ENCODE assay signal across 19 cellular contexts in the genomic region with DNA sequence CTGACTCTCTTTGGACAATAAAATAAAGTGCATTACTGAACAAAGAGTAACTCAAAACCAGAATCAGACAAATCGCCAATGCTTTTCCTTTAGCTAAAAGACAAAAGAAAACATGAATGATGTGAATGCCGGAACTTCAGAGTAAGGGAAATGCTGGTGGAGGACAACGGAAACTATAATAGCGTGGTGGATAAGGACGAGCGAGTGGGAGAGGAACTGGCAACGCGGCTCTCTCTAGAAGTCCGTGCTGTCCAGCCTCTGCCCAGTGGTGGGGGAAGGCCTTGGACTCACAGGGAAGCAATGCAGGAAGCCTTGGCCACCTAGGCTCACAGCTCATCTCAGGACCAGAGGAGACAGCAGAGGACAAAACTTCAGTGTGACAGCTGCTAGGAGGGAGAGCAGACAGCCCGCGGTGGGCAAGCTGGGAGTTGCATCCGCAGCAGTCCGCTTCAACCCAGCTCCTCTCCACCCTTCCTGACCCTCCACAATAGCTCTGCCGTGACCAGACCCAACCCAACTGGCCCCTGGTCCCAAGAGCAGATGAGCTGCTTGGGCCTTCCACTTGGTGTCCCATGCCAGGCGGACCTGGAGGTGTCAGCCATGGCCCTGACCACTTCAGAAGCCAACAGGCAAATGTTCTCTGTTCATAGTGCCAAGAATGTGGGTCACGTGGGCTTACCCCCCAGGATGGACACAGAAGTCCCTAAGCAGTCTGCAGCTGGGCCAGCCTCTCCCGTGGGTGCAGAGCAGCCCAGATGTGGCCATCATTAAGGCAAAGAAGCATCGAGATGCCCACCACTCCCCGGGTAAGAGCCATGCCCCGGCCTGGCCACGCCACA. TPM values are rescaled to one million over a fixed set of nuclear protein-coding genes. Genes with fewer than 3 reads are reported as not detected.
DNase-seq lines count a peak whose midpoint lies in the region; ATAC-seq, FAIRE-seq and TF ChIP-seq lines count a peak whose summit lies in the region.
"Had no signal": no experiment of that assay in that cellular context is flagged by ENCODE, and none has a peak within 500 bp of the region (broad histone marks: within the 10 kb centered on the region; RNA-seq: fewer than 3 reads in every experiment).

No MANE protein-coding gene starts in this region.

- 92% methylated on average over 21 of the region's 21 CpGs for WGBS in A549 (ENCODE audit: missing lambda C conversion rate)

- TF ChIP-seq CTCF in A549 (IDR thresholded peaks at IDR 0.05) (no peak), mesothelial cell of epicardium (IDR thresholded peaks at IDR 0.05; ENCODE audit: unreplicated experiment) (no peak)

- no peak overlapping the region for H3K4me3 ChIP-seq in A549
- H3K4me3 ChIP-seq: SJSA1 had no signal

- H3K4me1 ChIP-seq in A549 = peaks cover 75% of the 10 kb centered on the region

- no peaks in the 10 kb centered on the region for H3K9me3 ChIP-seq in A549

- TF ChIP-seq RAD21 in A549 (conservative IDR thresholded peaks at IDR 0.05 in 1 of 2, IDR thresholded peaks at IDR 0.05 in 1 of 2) = no peak

- H3K4me1 Mint-ChIP-seq in naive B cell = peaks cover 37 to 50% (median 39%) of the 10 kb centered on the region in 3 donors
- peaks cover 18% of the 10 kb centered on the region for H3K4me1 Mint-ChIP-seq in mesothelial cell of epicardium

- 0 out of 3 replicates have a peak overlapping the region, but pooled peaks have one; percentile 58 for H3K4me2 ChIP-seq in A549

- CTCF ChIA-PET in A549 (lab: Yijun Ruan, JAX) = interaction anchor here (0.6 to 45.0 kb wide), 7 partner anchors 11 to 305 kb away, joined by 3 to 1604 read pairs (median 4); no protein-coding TSS in a partner anchor

- POLR2A ChIA-PET in A549 (lab: Yijun Ruan, JAX) = interaction anchor here (1.0 kb wide), 1 partner anchor 43 kb away, joined by 4 read pairs; no protein-coding TSS in a partner anchor

- H3K36me3 Mint-ChIP-seq in naive B cell (peaks cover 0 to 7% of the 10 kb centered on the region in 2 donors), mesothelial cell of epicardium (peaks cover 14% of the 10 kb centered on the region)

- H3K27ac ChIP-seq in A549 = peak overlapping the region in 1 of 2 experiments; percentile 20; a peak in 2 of 6 replicates
- H3K27ac ChIP-seq: SJSA1 had no signal

- ATAC-seq in A549 (no peak), naive B cell (ENCODE audit: low read depth in 2 of 2) (no peak), HG03460 (IDR thresholded peaks at IDR 0.05; ENCODE audit: unreplicated experiment) (no peak), GM21717 (IDR thresholded peaks at IDR 0.05; ENCODE audit: unreplicated experiment) (no peak)

- FAIRE-seq in A549 (lab: Jason Lieb, UNC) = no peak
- FAIRE-seq: endometrium, GM19239, H54 had no signal

- H3K9me3 Mint-ChIP-seq in naive B cell (no peaks in the 10 kb centered on the region), mesothelial cell of epicardium (no peaks in the 10 kb centered on the region)

- H3K27ac Mint-ChIP-seq in naive B cell = peak overlapping the region in 4 of 6 donors; percentile 38 to 90 (median 72)
- H3K27ac Mint-ChIP-seq in mesothelial cell of epicardium = no peak overlapping the region

- DNase-seq in A549 (ENCODE audit: low read depth in 1 of 2, low spot score in 1 of 2) (no peak), dermis blood vessel endothelial cell (peak; percentile 58), naive B cell (no peak), mesothelial cell of epicardium (ENCODE audit: low spot score in 2 of 2, unreplicated experiment in 2 of 2) (no peak), DMS 273 (lab: John Stamatoyannopoulos, UW; ENCODE audit: unreplicated experiment) (no peak)
- DNase-seq: activated CD4-positive, CD25-positive, alpha-beta regulatory T cell; amygdala; cerebellar nuclear complex; Karpas-422; NCI-H1092 treated with DMSO at 0.1 percent for 48 hours; nucleus accumbens; stimulated activated CD4-positive, alpha-beta T cell treated with anti-CD3 and anti-CD28 coated beads, Interleukin-2, amount 100 ng/mL, for 48 hours had no signal

- peak overlapping the region in 1 of 8 donors; percentile 9 for H3K4me3 Mint-ChIP-seq in naive B cell
- no peak overlapping the region for H3K4me3 Mint-ChIP-seq in mesothelial cell of epicardium

- in situ Hi-C loops in GM18951 (cut with MboI; ENCODE audit: low sequenced_read_pairs, unreplicated experiment) = no loop called here

- H3K27me3 Mint-ChIP-seq in naive B cell (no peaks in the 10 kb centered on the region), mesothelial cell of epicardium (ENCODE audit: low read depth) (no peaks in the 10 kb centered on the region)

- TF ChIP-seq EP300 in A549 (IDR thresholded peaks at IDR 0.05) = no peak

- TF ChIP-seq POLR2A in A549 (IDR thresholded peaks at IDR 0.05; ENCODE audit: low read length) (peak; percentile 21; the same call in 1 of the 2 replicates), GM18951 (IDR thresholded peaks at IDR 0.05; ENCODE audit: extremely low read depth, insufficient read depth, insufficient read length) (peak; percentile 26)

TF ChIP-seq in A549, 52 proteins besides CTCF, POLR2A, EP300 and RAD21:
- TF ChIP-seq RCOR1 (IDR thresholded peaks at IDR 0.05; ENCODE audit: low read depth, low read length) = no peak
- TF ChIP-seq, protein P1, sequence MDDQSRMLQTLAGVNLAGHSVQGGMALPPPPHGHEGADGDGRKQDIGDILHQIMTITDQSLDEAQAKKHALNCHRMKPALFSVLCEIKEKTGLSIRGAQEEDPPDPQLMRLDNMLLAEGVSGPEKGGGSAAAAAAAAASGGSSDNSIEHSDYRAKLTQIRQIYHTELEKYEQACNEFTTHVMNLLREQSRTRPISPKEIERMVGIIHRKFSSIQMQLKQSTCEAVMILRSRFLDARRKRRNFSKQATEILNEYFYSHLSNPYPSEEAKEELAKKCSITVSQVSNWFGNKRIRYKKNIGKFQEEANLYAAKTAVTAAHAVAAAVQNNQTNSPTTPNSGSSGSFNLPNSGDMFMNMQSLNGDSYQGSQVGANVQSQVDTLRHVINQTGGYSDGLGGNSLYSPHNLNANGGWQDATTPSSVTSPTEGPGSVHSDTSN (IDR thresholded peaks at IDR 0.05) = 0 out of 2 replicates have a peak, but pooled peaks have one; percentile 26

RNA-seq across cellular contexts. Expression of a gene that starts 5.3 kb away (rescaled TPM):
- 5.4 and 7.2 TPM in 2 replicates for polyA plus RNA-seq in A549 (2011; rRNA removed)
- polyA plus RNA-seq in A549 (2012; cell fraction: cytosol; rRNA removed) = 17.3 and 25.1 TPM in 2 replicates
- 52.4 and 75.7 TPM in 2 replicates for polyA plus RNA-seq in A549 (2012; cell fraction: nucleus; rRNA removed)
- polyA plus RNA-seq in A549 (2017; fragmentation: RNase III; extraction: RNeasy Plus Mini Kit Qiagen cat#74134 plus additional on column Dnase treatment) = 16.2 to 17.7 TPM (median 16.8 TPM) in 3 replicates
- 7.8 and 10.0 TPM in 2 replicates for polyA minus RNA-seq in A549 (2011; rRNA and poly(A)+ RNA removed)
- 26.0 and 27.1 TPM in 2 replicates for total RNA-seq in dermis blood vessel endothelial cell
- polyA plus RNA-seq in naive B cell (ENCODE audit: low read depth in 6 of 6) = 10 to 100 TPM; 12.5 to 31.2 (median 15.1) TPM
- 35.4 to 37.2 TPM (median 36.0 TPM) in 3 replicates for total RNA-seq in mesothelial cell of epicardium

RNA-seq across cellular contexts. Expression of a gene that starts 29.3 kb away (rescaled TPM):
- polyA plus RNA-seq in A549 (2011; rRNA removed) (0.84 and 1.2 TPM in 2 replicates), A549 (2017; fragmentation: RNase III; extraction: RNeasy Plus Mini Kit Qiagen cat#74134 plus additional on column Dnase treatment) (1.3 to 1.7 TPM (median 1.3 TPM) in 3 replicates), naive B cell (ENCODE audit: low read depth in 6 of 6) (under 1 TPM in 5 of 6 donors, not detected in 1; 0.17 to 0.59 (median 0.39) TPM)
- polyA plus RNA-seq in A549 (2012; cell fraction: cytosol; rRNA removed) = 0.74 and 1.1 TPM in 2 replicates
- polyA plus RNA-seq in A549 (2012; cell fraction: nucleus; rRNA removed) = 7.5 and 8.3 TPM in 2 replicates
- polyA minus RNA-seq in A549 (2011; rRNA and poly(A)+ RNA removed) = 3.6 and 3.7 TPM in 2 replicates
- total RNA-seq in dermis blood vessel endothelial cell (0.42 and 1.0 TPM in 2 replicates), mesothelial cell of epicardium (13.0 to 17.3 TPM (median 13.3 TPM) in 3 replicates)

RNA-seq across cellular contexts. Expression of a gene that starts 44.9 kb away (rescaled TPM):
- polyA plus RNA-seq in A549 (2011; rRNA removed) (2,042 and 2,306 TPM in 2 replicates), A549 (2017; fragmentation: RNase III; extraction: RNeasy Plus Mini Kit Qiagen cat#74134 plus additional on column Dnase treatment) (7,182 to 8,782 TPM (median 7,263 TPM) in 3 replicates), naive B cell (ENCODE audit: low read depth in 6 of 6) (1,000 to 10,000 TPM in 1 of 6 donors, 100 to 1,000 TPM in 5; 664 to 1,094 (median 872) TPM)
- 14,539 and 15,776 TPM in 2 replicates for polyA plus RNA-seq in A549 (2012; cell fraction: cytosol; rRNA removed)
- polyA plus RNA-seq in A549 (2012; cell fraction: nucleus; rRNA removed) = 26,089 and 28,335 TPM in 2 replicates
- 2,054 and 3,772 TPM in 2 replicates for polyA minus RNA-seq in A549 (2011; rRNA and poly(A)+ RNA removed)
- total RNA-seq in dermis blood vessel endothelial cell (6,291 and 7,288 TPM in 2 replicates), mesothelial cell of epicardium (4,391 to 4,678 TPM (median 4,589 TPM) in 3 replicates)
